Comparison of ENCODE assay signal across 19 cellular contexts in the genomic region with DNA sequence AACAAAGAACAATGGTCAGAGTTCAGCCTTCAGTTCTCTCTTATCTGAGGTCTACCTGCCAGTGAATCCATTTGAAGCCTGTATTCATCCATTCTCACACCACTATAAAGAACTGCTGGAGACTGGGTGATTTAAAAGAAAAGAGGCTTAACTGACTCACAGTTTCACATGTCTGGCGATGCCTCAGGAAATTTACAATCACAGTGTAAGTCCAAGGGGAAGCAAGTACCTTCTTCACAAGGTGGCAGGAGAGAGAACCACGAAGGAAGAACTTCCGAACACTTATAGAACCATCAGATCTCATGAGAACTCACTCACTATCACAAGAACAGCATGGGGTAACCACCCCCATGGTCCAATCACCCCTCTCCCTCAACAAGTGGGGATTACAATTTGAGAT. TPM values are rescaled to one million over a fixed set of nuclear protein-coding genes. Genes with fewer than 3 reads are reported as not detected.
DNase-seq lines count a peak whose midpoint lies in the region; ATAC-seq, FAIRE-seq and TF ChIP-seq lines count a peak whose summit lies in the region.
"Had no signal": no experiment of that assay in that cellular context is flagged by ENCODE, and none has a peak within 500 bp of the region (broad histone marks: within the 10 kb centered on the region; RNA-seq: fewer than 3 reads in every experiment).

No MANE protein-coding gene starts in this region.

- no peak overlapping the region for H4K8ac ChIP-seq in mesendoderm (ENCODE audit: low read depth, low read length)

- no peak for TF ChIP-seq CTCF in MCF 10A (IDR thresholded peaks at IDR 0.05; ENCODE audit: unreplicated experiment)
- TF ChIP-seq CTCF in breast epithelium (IDR thresholded peaks at IDR 0.05): no peak
- TF ChIP-seq CTCF in bronchial epithelial cell (IDR thresholded peaks at IDR 0.05; ENCODE audit: insufficient read depth, low read length, severe bottlenecking): no peak

- FAIRE-seq in bronchial epithelial cell (lab: Jason Lieb, UNC): no peak
- FAIRE-seq: GM12878 had no signal

- no peaks in the 10 kb centered on the region for H3K27me3 ChIP-seq in breast epithelium
- no peaks in the 10 kb centered on the region for H3K27me3 ChIP-seq in bronchial epithelial cell (ENCODE audit: control insufficient read depth, insufficient read depth, low read length)
- no peaks in the 10 kb centered on the region for H3K27me3 ChIP-seq in mesendoderm (ENCODE audit: insufficient read depth, low read length, poor library complexity)
- H3K27me3 ChIP-seq: BLaER1 treated with 17β-estradiol and CSF1 and Interleukin-3, amounts not matched to agents 10 nM and 100 nM had no signal

- H3K4me1 ChIP-seq in breast epithelium (no peaks in the 10 kb centered on the region), mesendoderm (ENCODE audit: control insufficient read depth, low read depth, low read length) (peaks cover 4% of the 10 kb centered on the region)
- H3K4me1 ChIP-seq: BLaER1 treated with 17β-estradiol and CSF1 and Interleukin-3, amounts not matched to agents 10 nM and 100 nM; HAP-1 had no signal

- intact Hi-C loops in MCF 10A (cut with micrococcal nuclease): no loop called here
- intact Hi-C loops in breast epithelium (cut with DNase I; ENCODE audit: low total_unique reads): no loop called here
- intact Hi-C loops in posterior cingulate gyrus (cut with DNase I): no loop called here

- H2AK5ac ChIP-seq in mesendoderm (ENCODE audit: low read length): no peak overlapping the region

- no peak for TF ChIP-seq POLR2A in breast epithelium (IDR thresholded peaks at IDR 0.05)

- no TSS peak for BruUV-seq in MCF 10A (replicated peaks; lab: Mats Ljungman, UMichigan)

- no peak overlapping the region for H2BK5ac ChIP-seq in mesendoderm (ENCODE audit: low read length)

- H3K9me3 ChIP-seq in breast epithelium: no peaks in the 10 kb centered on the region
- H3K9me3 ChIP-seq: BLaER1 treated with 17β-estradiol and CSF1 and Interleukin-3, amounts not matched to agents 10 nM and 100 nM; HAP-1 had no signal

- H3K4ac ChIP-seq in mesendoderm (ENCODE audit: low read depth, low read length): no peak overlapping the region

- no peak overlapping the region for H3K4me2 ChIP-seq in mesendoderm (ENCODE audit: low read length)
- H3K4me2 ChIP-seq: BLaER1 treated with 17β-estradiol and CSF1 and Interleukin-3, amounts not matched to agents 10 nM and 100 nM had no signal

- H3K36me3 Mint-ChIP-seq in MCF 10A (ENCODE audit: insufficient read depth, unreplicated experiment): peaks cover 6% of the 10 kb centered on the region
- H3K36me3 Mint-ChIP-seq: CD8-positive, alpha-beta T cell had no signal

- WGBS in mesendoderm (ENCODE audit: extremely low coverage, insufficient coverage, low lambda C conversion rate): no CpG with 5 or more reads among the region's 3 CpGs

- H3K23ac ChIP-seq in mesendoderm (ENCODE audit: low read length): no peak overlapping the region

- no peak overlapping the region for H3K18ac ChIP-seq in mesendoderm (ENCODE audit: low read length)

- no peak overlapping the region for H3K9ac ChIP-seq in mesendoderm (ENCODE audit: low read length)
- H3K9ac ChIP-seq: BLaER1 treated with 17β-estradiol and CSF1 and Interleukin-3, amounts not matched to agents 10 nM and 100 nM; GM23248 had no signal

- H4K5ac ChIP-seq in mesendoderm (ENCODE audit: low read length): no peak overlapping the region

- no peak overlapping the region for H2BK120ac ChIP-seq in mesendoderm (ENCODE audit: low read depth, low read length)

- H3K27me3 Mint-ChIP-seq in MCF 10A (ENCODE audit: insufficient read depth, unreplicated experiment): no peaks in the 10 kb centered on the region
- H3K27me3 Mint-ChIP-seq: B cell had no signal

- no peak overlapping the region for H2BK15ac ChIP-seq in mesendoderm (replicated peaks; ENCODE audit: low read depth)

- H3K4me1 Mint-ChIP-seq in MCF 10A (ENCODE audit: insufficient read depth, unreplicated experiment): peaks cover 3% of the 10 kb centered on the region
- H3K4me1 Mint-ChIP-seq: B cell had no signal

- no peak overlapping the region for H3K4me3 ChIP-seq in breast epithelium
- H3K4me3 ChIP-seq in bronchial epithelial cell (ENCODE audit: low read depth, low read length): no peak overlapping the region
- no peak overlapping the region for H3K4me3 ChIP-seq in mesendoderm (ENCODE audit: low read length)
- H3K4me3 ChIP-seq: BLaER1 treated with 17β-estradiol and CSF1 and Interleukin-3, amounts not matched to agents 10 nM and 100 nM; GM12878; GM23248; HAP-1 had no signal

- no peaks in the 10 kb centered on the region for H3K79me1 ChIP-seq in mesendoderm (ENCODE audit: low read length)

- DNase-seq in MCF 10A (ENCODE audit: unreplicated experiment) (no peak), breast epithelium (ENCODE audit: low spot score in 2 of 2) (no peak), bronchial epithelial cell (ENCODE audit: low read depth) (peak; percentile 4), mesendoderm (peak; percentile 92), posterior cingulate gyrus (no peak), NCI-H2196 treated with DMSO at 0.1 percent for 48 hours (lab: John Stamatoyannopoulos, UW; ENCODE audit: unreplicated experiment) (no peak)
- DNase-seq: 8988T; Calu3; CD8-positive, alpha-beta T cell; DMS 273 treated with DMSO at 0.1 percent for 48 hours; DMS53; DND-41; EL; GM23248 had no signal

- no peaks in the 10 kb centered on the region for H3K9me3 Mint-ChIP-seq in MCF 10A (ENCODE audit: unreplicated experiment)
- H3K9me3 Mint-ChIP-seq: CD8-positive, alpha-beta T cell had no signal

- H3K4me3 Mint-ChIP-seq in MCF 10A (ENCODE audit: unreplicated experiment): no peak overlapping the region
- H3K4me3 Mint-ChIP-seq: B cell; CD8-positive, alpha-beta T cell had no signal

- H3K27ac ChIP-seq in breast epithelium (no peak overlapping the region), mesendoderm (ENCODE audit: low read depth, low read length) (no peak overlapping the region)
- H3K27ac ChIP-seq: BLaER1 treated with 17β-estradiol and CSF1 and Interleukin-3, amounts not matched to agents 10 nM and 100 nM; GM23248 had no signal

- H3K36me3 ChIP-seq in breast epithelium (no peaks in the 10 kb centered on the region), bronchial epithelial cell (ENCODE audit: control insufficient read depth, insufficient read depth, low read length) (no peaks in the 10 kb centered on the region), mesendoderm (ENCODE audit: control insufficient read depth, insufficient read depth, low read length) (no peaks in the 10 kb centered on the region)
- H3K36me3 ChIP-seq: BLaER1 treated with 17β-estradiol and CSF1 and Interleukin-3, amounts not matched to agents 10 nM and 100 nM; HAP-1 had no signal

- peak overlapping the region; percentile 22 for H3K27ac Mint-ChIP-seq in MCF 10A (ENCODE audit: low read depth, unreplicated experiment)
- H3K27ac Mint-ChIP-seq: B cell; CD8-positive, alpha-beta T cell had no signal

- POLR2A ChIA-PET in MCF 10A (lab: Yijun Ruan, JAX): interaction anchor here (0.7 kb wide), 1 partner anchor 9 kb away, joined by 3 read pairs; no protein-coding TSS in a partner anchor

- ATAC-seq in GM21825 (IDR thresholded peaks at IDR 0.05; ENCODE audit: unreplicated experiment): no peak
- ATAC-seq: CD8-positive, alpha-beta T cell; GM12878 had no signal

- H3K56ac ChIP-seq in mesendoderm (ENCODE audit: low read length): no peak overlapping the region

- H3K79me2 ChIP-seq in mesendoderm (ENCODE audit: control insufficient read depth, insufficient read depth, low read length): no peaks in the 10 kb centered on the region

- CTCF ChIA-PET in MCF 10A (lab: Yijun Ruan, JAX): interaction anchor here (0.7 kb wide), 1 partner anchor 605 kb away, joined by 3 read pairs; no protein-coding TSS in a partner anchor

RNA-seq across cellular contexts. Expression of a gene that starts 33.0 kb away (rescaled TPM):
- total RNA-seq in MCF 10A (2022): 23.4 and 28.6 TPM in 2 replicates
- total RNA-seq in breast epithelium: 10 to 100 TPM; 33.1 to 39.0 (median 33.2) TPM
- total RNA-seq in bronchial epithelial cell: 14.6 and 16.6 TPM in 2 replicates
- polyA plus RNA-seq in mesendoderm (2013, experiment 1 of 2): 61.0 TPM
- 62.3 TPM for polyA plus RNA-seq in mesendoderm (2013, experiment 2 of 2)

Comparison
In these comparisons a context has a peak if more than half of its experiments do, and no peak if none do; other contexts are left out.
1. DNase-seq: peak in bronchial epithelial cell (single experiment) and mesendoderm (single experiment); none in MCF 10A (single experiment), breast epithelium (0 of 2), posterior cingulate gyrus (0 of 10) and NCI-H2196 treated with DMSO at 0.1 percent for 48 hours (single experiment).